In genomic region chr1:172489847-172490246, GRCh38 we compare ENCODE assay signal across 1 cellular context.
TF ChIP-seq lines count a peak whose summit lies in the region.

No MANE protein-coding gene starts in this region.

TF ChIP-seq in K562, 482 proteins besides CTCF, POLR2A, EP300 and RAD21 (continued from another document):
- no peak for TF ChIP-seq CBX8 (IDR thresholded peaks at IDR 0.05; ENCODE audit: borderline replicate concordance, extremely low read depth, low read depth, low read length, poor library complexity, severe bottlenecking)
- TF ChIP-seq CLOCK (CRISPR knock-in tag; IDR thresholded peaks at IDR 0.05; ENCODE audit: borderline replicate concordance) = no peak
- TF ChIP-seq NFRKB (IDR thresholded peaks at IDR 0.05; ENCODE audit: low read depth) = no peak
